ENCODE assay signal across 8 cellular contexts in genomic region chr16:85610446-85611204, GRCh38. TPM values are rescaled to one million over a fixed set of nuclear protein-coding genes. Genes with fewer than 3 reads are reported as not detected.
A peak's percentile ranks its signal among the peaks of the same experiment; 100 is the strongest.
DNase-seq lines count a peak whose midpoint lies in the region; ATAC-seq and TF ChIP-seq lines count a peak whose summit lies in the region.

No MANE protein-coding gene starts in this region.

- WGBS in lower leg skin, 2 donors: 4 to 10% methylated on average over 27 to 39 of the region's 40 CpGs

- peak overlapping the region in 45 of 59 donors; percentile 6 to 93 (median 81) for H3K27ac ChIP-seq in dorsolateral prefrontal cortex

- peak; percentile 89 for DNase-seq in GM13976 (ENCODE audit: low spot score)
- DNase-seq in NCI-H526 treated with DMSO at 0.1 percent for 48 hours (lab: John Stamatoyannopoulos, UW): peak; percentile 83
- DNase-seq in activated CD4-positive, alpha-beta T cell treated with anti-CD3 and anti-CD28 coated beads, Interleukin-2, amount 50 U/mL, for 4 hours: peak; percentile 83
- DNase-seq in dorsolateral prefrontal cortex: peak; percentile 76 to 92 (median 84)
- peak; percentile 87 to 98 for DNase-seq in lower leg skin (ENCODE audit: low spot score in 2 of 2)
- DNase-seq in stimulated activated CD4-positive, alpha-beta T cell treated with anti-CD3 and anti-CD28 coated beads, Interleukin-4, amount 100 ng/mL, for 1 hour: peak; percentile 89

- TF ChIP-seq POLR2A in lower leg skin (IDR thresholded peaks at IDR 0.05): no peak

- ATAC-seq in HG03469 (IDR thresholded peaks at IDR 0.05; ENCODE audit: unreplicated experiment): peak; percentile 34
- no peak for ATAC-seq in HG03442 (IDR thresholded peaks at IDR 0.05; ENCODE audit: unreplicated experiment)

- H3K27me3 ChIP-seq in dorsolateral prefrontal cortex: no peaks in the 10 kb centered on the region

- in situ Hi-C loops in GM13976 (cut with MboI; ENCODE audit: low sequenced_read_pairs, unreplicated experiment): no loop called here

- H3K4me3 ChIP-seq in dorsolateral prefrontal cortex (peak overlapping the region in 58 of 59 donors; percentile 52 to 79 (median 70)), lower leg skin (ENCODE audit: low read depth, poor library complexity, severe bottlenecking) (no peak overlapping the region)

- intact Hi-C loops in dorsolateral prefrontal cortex (cut with DNase I) (loop anchor here (2.0 to 10.0 kb wide), 7 partner anchors 56 to 476 kb away; no protein-coding TSS in a partner anchor), lower leg skin (cut with DNase I; ENCODE audit: low total_unique reads) (loop anchor here (10.0 kb wide), 1 partner anchor 306 kb away; no protein-coding TSS in a partner anchor)

- TF ChIP-seq CTCF in GM13976 (IDR thresholded peaks at IDR 0.05; ENCODE audit: borderline replicate concordance, control extremely low read depth, extremely low read depth, insufficient read depth, missing control alignments): peak; percentile 87
- peak; percentile 78 to 100 (median 99) for TF ChIP-seq CTCF in dorsolateral prefrontal cortex (IDR thresholded peaks at IDR 0.05 in 54 of 56, conservative IDR thresholded peaks at IDR 0.05 in 2 of 56; ENCODE audit: low read depth in 1 of 56, partially characterized antibody in 56 of 56)
- TF ChIP-seq CTCF in lower leg skin (IDR thresholded peaks at IDR 0.05): peak in 1 of 3 donors; percentile 95

RNA-seq across cellular contexts. Expression of gene GSE1, which starts 2.5 kb away (rescaled TPM):
- total RNA-seq in dorsolateral prefrontal cortex (10 to 100 TPM; 18.4 to 76.6 (median 53.0) TPM), lower leg skin (100 to 1,000 TPM in 1 of 4 donors, 10 to 100 TPM in 3; 62.9 to 113 (median 69.9) TPM)
